ENCODE assay signal across 18 cellular contexts in the genomic region with DNA sequence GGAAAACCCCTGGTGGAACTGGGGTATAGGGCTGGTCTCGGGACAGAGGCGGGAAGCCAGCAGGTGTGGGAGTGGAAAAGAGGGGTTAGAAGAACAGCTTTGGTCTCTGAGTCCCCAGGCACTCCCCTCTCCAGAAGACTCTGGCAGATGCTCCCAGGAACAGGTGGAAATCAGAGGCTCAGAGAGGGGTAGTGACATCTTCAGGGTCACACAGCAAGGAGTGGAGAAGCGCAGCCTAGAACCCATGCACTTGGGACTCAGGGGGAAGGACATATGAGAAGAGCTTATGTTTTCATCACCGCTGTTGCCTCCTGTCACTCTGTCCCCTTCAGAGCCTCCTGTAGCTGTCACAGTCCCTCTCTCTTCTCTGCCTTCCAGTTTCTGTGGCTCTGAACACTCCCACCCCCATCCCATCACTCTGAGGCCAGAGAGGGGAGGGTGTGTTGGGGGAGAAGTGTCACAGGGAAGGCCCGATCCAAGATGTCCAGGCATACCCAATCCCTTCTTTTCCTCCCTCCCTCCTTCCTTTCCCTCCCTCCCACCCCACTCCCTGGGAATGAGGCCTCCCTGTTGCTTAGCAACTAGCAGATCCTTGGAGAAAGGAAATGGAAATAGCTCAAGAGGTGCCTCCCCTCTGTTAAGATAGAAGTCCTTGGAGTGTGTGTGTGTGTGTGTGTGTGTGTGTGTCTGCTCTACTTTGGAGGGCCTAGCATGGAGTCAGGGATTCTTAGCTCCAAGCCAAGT. TPM values are rescaled to one million over a fixed set of nuclear protein-coding genes. Genes with fewer than 3 reads are reported as not detected.
DNase-seq lines count a peak whose midpoint lies in the region; ATAC-seq and FAIRE-seq lines count a peak whose summit lies in the region.
"Had no signal": no experiment of that assay in that cellular context is flagged by ENCODE, and none has a peak within 500 bp of the region (broad histone marks: within the 10 kb centered on the region; RNA-seq: fewer than 3 reads in every experiment).

No MANE protein-coding gene starts in this region.

- no peaks in the 10 kb centered on the region for H3K36me3 Mint-ChIP-seq in activated CD4-positive, alpha-beta T cell treated with anti-CD3 and anti-CD28 coated beads, Interleukin-2, amount 10 ng/mL, durations not matched to agents 24 days and 14 days (ENCODE audit: low read depth)
- H3K36me3 Mint-ChIP-seq in stimulated activated effector memory CD8-positive, alpha-beta T cell treated with anti-CD3 and anti-CD28 coated beads, Interleukin-12 subunit alpha, Interleukin-12 subunit beta, amount 100 ng/mL, for 72 hours = no peaks in the 10 kb centered on the region

- FAIRE-seq in RCC 7860 (lab: Jason Lieb, UNC) = no peak

- no peak overlapping the region for H3K27ac Mint-ChIP-seq in activated CD4-positive, alpha-beta T cell treated with anti-CD3 and anti-CD28 coated beads, Interleukin-2, amount 10 ng/mL, durations not matched to agents 24 days and 14 days
- no peak overlapping the region for H3K27ac Mint-ChIP-seq in stimulated activated effector memory CD8-positive, alpha-beta T cell treated with anti-CD3 and anti-CD28 coated beads, Interleukin-12 subunit alpha, Interleukin-12 subunit beta, amount 100 ng/mL, for 72 hours
- H3K27ac Mint-ChIP-seq: activated T-cell treated with anti-CD3 and anti-CD28 coated beads, Interleukin-2, amount 50 U/mL, for 72 hours; stimulated activated naive B cell treated with anti-CD40 and anti-IgM and Interleukin-4, amounts not matched to agents 10 μg/mL and 1 μg/mL and 100 μg/mL, for 72 hours; T-helper 1 cell treated with Interleukin-12 subunit alpha and Interleukin-12 subunit beta and Interleukin-4 antibody, amounts not matched to agents 30 μg/mL and 1 μg/mL, for 36 hours had no signal

- H3K9me3 Mint-ChIP-seq in activated CD4-positive, alpha-beta T cell treated with anti-CD3 and anti-CD28 coated beads, Interleukin-2, amount 10 ng/mL, durations not matched to agents 24 days and 14 days = no peaks in the 10 kb centered on the region
- H3K9me3 Mint-ChIP-seq in stimulated activated effector memory CD8-positive, alpha-beta T cell treated with anti-CD3 and anti-CD28 coated beads, Interleukin-12 subunit alpha, Interleukin-12 subunit beta, amount 100 ng/mL, for 72 hours = no peaks in the 10 kb centered on the region
- H3K9me3 Mint-ChIP-seq: activated T-cell treated with anti-CD3 and anti-CD28 coated beads, Interleukin-2, amount 50 U/mL, for 72 hours; T-helper 1 cell treated with Interleukin-12 subunit alpha and Interleukin-12 subunit beta and Interleukin-4 antibody, amounts not matched to agents 30 μg/mL and 1 μg/mL, for 36 hours had no signal

- H3K27me3 Mint-ChIP-seq in activated CD4-positive, alpha-beta T cell treated with anti-CD3 and anti-CD28 coated beads, Interleukin-2, amount 10 ng/mL, durations not matched to agents 24 days and 14 days = peaks cover 41% of the 10 kb centered on the region

- no peak for DNase-seq in activated CD4-positive, alpha-beta T cell treated with anti-CD3 and anti-CD28 coated beads, Interleukin-2, amount 10 ng/mL, durations not matched to agents 24 days and 14 days
- no peak for DNase-seq in activated CD4-positive, alpha-beta T cell treated with anti-CD3 and anti-CD28 coated beads, Interleukin-2, amount 50 U/mL, for 1 hour
- peak; percentile 18 for DNase-seq in RCC 7860 (ENCODE audit: low spot score)
- DNase-seq in hepatic stellate cell (ENCODE audit: low spot score) = peak; percentile 40
- no peak for DNase-seq in stimulated activated effector memory CD8-positive, alpha-beta T cell treated with anti-CD3 and anti-CD28 coated beads, Interleukin-12 subunit alpha, Interleukin-12 subunit beta, amount 100 ng/mL, for 72 hours (ENCODE audit: low spot score in 2 of 2)
- no peak for DNase-seq in HK-2 (ENCODE audit: unreplicated experiment)
- DNase-seq in NCI-H2196 treated with DMSO at 0.1 percent for 48 hours (lab: John Stamatoyannopoulos, UW; ENCODE audit: unreplicated experiment) = no peak
- DNase-seq: ACHN; activated CD4-positive, alpha-beta T cell treated with anti-CD3 and anti-CD28 coated beads, Interleukin-2, amount 50 U/mL, for 4 hours; activated T-cell treated with anti-CD3 and anti-CD28 coated beads, Interleukin-2, amount 50 U/mL, for 72 hours; dermis blood vessel endothelial cell; GOT3; NCI-H526 treated with DMSO at 0.1 percent for 48 hours; stimulated activated naive B cell treated with anti-CD40 and anti-IgM and Interleukin-4, amounts not matched to agents 10 μg/mL and 1 μg/mL and 100 μg/mL, for 72 hours; uterus had no signal

- ATAC-seq in stimulated activated effector memory CD8-positive, alpha-beta T cell treated with anti-CD3 and anti-CD28 coated beads, Interleukin-12 subunit alpha, Interleukin-12 subunit beta, amount 100 ng/mL, for 72 hours = no peak
- ATAC-seq in HG02870 (IDR thresholded peaks at IDR 0.05; ENCODE audit: unreplicated experiment) = no peak
- ATAC-seq: activated T-cell treated with anti-CD3 and anti-CD28 coated beads, Interleukin-2, amount 50 U/mL, for 72 hours; sciatic nerve; stimulated activated naive B cell treated with anti-CD40 and anti-IgM and Interleukin-4, amounts not matched to agents 10 μg/mL and 1 μg/mL and 100 μg/mL, for 72 hours had no signal

- H3K4me1 Mint-ChIP-seq in activated CD4-positive, alpha-beta T cell treated with anti-CD3 and anti-CD28 coated beads, Interleukin-2, amount 10 ng/mL, durations not matched to agents 24 days and 14 days = peaks cover 8% of the 10 kb centered on the region
- peaks cover 6% of the 10 kb centered on the region for H3K4me1 Mint-ChIP-seq in stimulated activated effector memory CD8-positive, alpha-beta T cell treated with anti-CD3 and anti-CD28 coated beads, Interleukin-12 subunit alpha, Interleukin-12 subunit beta, amount 100 ng/mL, for 72 hours

- intact Hi-C loops in activated CD4-positive, alpha-beta T cell treated with anti-CD3 and anti-CD28 coated beads, Interleukin-2, amount 10 ng/mL, durations not matched to agents 24 days and 14 days (cut with micrococcal nuclease) = no loop called here

- peak overlapping the region; percentile 61 for H3K4me3 Mint-ChIP-seq in activated CD4-positive, alpha-beta T cell treated with anti-CD3 and anti-CD28 coated beads, Interleukin-2, amount 10 ng/mL, durations not matched to agents 24 days and 14 days
- H3K4me3 Mint-ChIP-seq in stimulated activated effector memory CD8-positive, alpha-beta T cell treated with anti-CD3 and anti-CD28 coated beads, Interleukin-12 subunit alpha, Interleukin-12 subunit beta, amount 100 ng/mL, for 72 hours = peak overlapping the region; percentile 27

RNA-seq across cellular contexts. Expression of gene SRRM3, which starts 32.0 kb away (rescaled TPM):
- total RNA-seq in activated CD4-positive, alpha-beta T cell treated with anti-CD3 and anti-CD28 coated beads, Interleukin-2, amount 10 ng/mL, durations not matched to agents 24 days and 14 days = 0.09 and 0.17 TPM in 2 replicates

Comparison
In these comparisons a context has a peak if more than half of its experiments do, and no peak if none do; other contexts are left out.
1. DNase-seq: peak in RCC 7860 (single experiment) and hepatic stellate cell (single experiment); none in activated CD4-positive, alpha-beta T cell treated with anti-CD3 and anti-CD28 coated beads, Interleukin-2, amount 10 ng/mL, durations not matched to agents 24 days and 14 days (single experiment), activated CD4-positive, alpha-beta T cell treated with anti-CD3 and anti-CD28 coated beads, Interleukin-2, amount 50 U/mL, for 1 hour (single experiment), stimulated activated effector memory CD8-positive, alpha-beta T cell treated with anti-CD3 and anti-CD28 coated beads, Interleukin-12 subunit alpha, Interleukin-12 subunit beta, amount 100 ng/mL, for 72 hours (0 of 2), HK-2 (single experiment) and NCI-H2196 treated with DMSO at 0.1 percent for 48 hours (single experiment).